ENCODE assay signal across 13 cellular contexts in the genomic region with DNA sequence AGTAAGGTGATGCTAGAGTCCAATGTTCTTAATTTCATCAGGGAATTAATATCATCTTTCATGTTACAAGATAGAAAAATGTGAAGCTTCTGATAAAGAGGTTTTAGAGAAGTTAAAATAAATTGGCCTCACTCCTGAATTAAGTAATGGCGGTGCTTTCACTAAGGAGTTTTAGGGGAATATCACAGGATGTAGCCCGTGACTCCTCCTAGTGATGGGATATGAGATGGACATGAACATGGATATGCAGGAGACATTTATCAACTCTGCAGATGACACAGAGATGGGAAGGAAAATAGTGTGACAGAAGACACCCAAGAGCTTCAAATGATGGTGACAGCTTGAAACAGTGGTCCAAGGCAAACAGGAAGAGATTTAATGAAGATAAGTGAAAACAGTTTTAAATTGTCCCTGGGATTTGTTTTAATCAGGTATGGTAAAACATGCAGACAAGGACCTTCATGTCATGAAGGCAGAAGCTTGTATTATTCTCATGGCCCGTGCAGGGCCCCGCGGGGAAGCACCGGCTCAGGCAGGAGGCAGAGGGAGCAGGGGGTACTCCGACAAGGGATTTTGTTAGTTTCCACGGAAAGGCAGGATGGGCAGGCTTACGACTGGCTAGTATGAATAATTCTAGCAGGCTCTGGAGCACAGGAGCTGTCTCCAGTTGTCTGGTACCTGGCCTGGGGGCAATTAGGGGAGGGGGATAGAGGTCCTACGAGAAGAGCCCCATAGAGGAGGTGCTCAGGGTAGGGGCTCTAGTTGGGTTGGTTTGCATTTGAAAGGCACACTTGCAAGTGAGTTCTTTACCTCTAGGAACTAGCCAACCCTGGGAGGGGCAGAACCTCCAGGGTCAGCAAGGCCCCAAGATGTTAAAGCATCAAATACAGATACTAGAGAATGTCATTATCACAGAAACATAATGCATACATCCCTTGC. TPM values are rescaled to one million over a fixed set of nuclear protein-coding genes. Genes with fewer than 3 reads are reported as not detected.
DNase-seq lines count a peak whose midpoint lies in the region; ATAC-seq, FAIRE-seq and TF ChIP-seq lines count a peak whose summit lies in the region.
"Had no signal": no experiment of that assay in that cellular context is flagged by ENCODE, and none has a peak within 500 bp of the region (broad histone marks: within the 10 kb centered on the region; RNA-seq: fewer than 3 reads in every experiment).

No MANE protein-coding gene starts in this region.

- 81% methylated on average over 10 of the region's 10 CpGs for WGBS in right cardiac atrium

- ATAC-seq in right cardiac atrium (no peak), HG02973 (IDR thresholded peaks at IDR 0.05; ENCODE audit: unreplicated experiment) (no peak), HG02798 (IDR thresholded peaks at IDR 0.05; ENCODE audit: poor library complexity, unreplicated experiment) (no peak)

- H3K4me3 Mint-ChIP-seq in glutamatergic neuron (ENCODE audit: unreplicated experiment): no peak overlapping the region
- H3K4me3 Mint-ChIP-seq: T-helper 1 cell treated with Interleukin-12 subunit alpha and Interleukin-12 subunit beta and Interleukin-4 antibody, amounts not matched to agents 30 μg/mL and 1 μg/mL, for 36 hours had no signal

- peak; percentile 41 for DNase-seq in A673 (ENCODE audit: low spot score)
- peak; percentile 31 for DNase-seq in HTR-8/SVneo (ENCODE audit: insufficient read length, low spot score)
- DNase-seq in glutamatergic neuron: no peak
- no peak for DNase-seq in right cardiac atrium
- no peak for DNase-seq in globus pallidus (ENCODE audit: low spot score)
- DNase-seq: C1 segment of cervical spinal cord; occipital lobe; stimulated activated CD4-positive, alpha-beta T cell treated with anti-CD3 and anti-CD28 coated beads, Interleukin-4, amount 100 ng/mL, for 24 hours had no signal

- POLR2A ChIA-PET in A673 (lab: Charles Lee; ENCODE audit: low non-redundant PET): no interaction called here

- no TSS peak for BruUV-seq in A673 (replicated peaks; lab: Mats Ljungman, UMichigan)

- H3K36me3 ChIP-seq in A673 (ENCODE audit: insufficient read depth, low read length, poor library complexity, severe bottlenecking): no peaks in the 10 kb centered on the region
- H3K36me3 ChIP-seq: HAP-1 had no signal

- H3K36me3 Mint-ChIP-seq in glutamatergic neuron (ENCODE audit: unreplicated experiment): peaks cover 14% of the 10 kb centered on the region

- H3K4me1 ChIP-seq in A673 (ENCODE audit: insufficient read depth, low read length, poor library complexity, severe bottlenecking): no peaks in the 10 kb centered on the region
- no peaks in the 10 kb centered on the region for H3K4me1 ChIP-seq in right cardiac atrium (ENCODE audit: control insufficient read depth, insufficient read depth, low read length)
- H3K4me1 ChIP-seq: HAP-1 had no signal

- intact Hi-C loops in A673 (cut with micrococcal nuclease; ENCODE audit: unreplicated experiment): no loop called here
- intact Hi-C loops in right cardiac atrium (cut with DNase I): no loop called here

- no peak for FAIRE-seq in HTR-8/SVneo (lab: Jason Lieb, UNC)

- TF ChIP-seq CTCF in A673 (conservative IDR thresholded peaks at IDR 0.05; ENCODE audit: low read depth, low read length) (peak; percentile 34; the same call in 1 of the 2 replicates), VCaP (conservative IDR thresholded peaks at IDR 0.05) (peak; percentile 58), glutamatergic neuron (IDR thresholded peaks at IDR 0.05; ENCODE audit: partially characterized antibody, unreplicated experiment) (peak; percentile 33)

- H3K4me3 ChIP-seq in A673 (ENCODE audit: low read depth, low read length, poor library complexity, severe bottlenecking) (no peak overlapping the region), right cardiac atrium (ENCODE audit: low read length) (no peak overlapping the region)
- H3K4me3 ChIP-seq: HAP-1 had no signal

- H3K27me3 ChIP-seq in A673 (replicated peaks; ENCODE audit: insufficient read depth, low read depth, low read length, poor library complexity): no peaks in the 10 kb centered on the region
- no peaks in the 10 kb centered on the region for H3K27me3 ChIP-seq in right cardiac atrium (ENCODE audit: control insufficient read depth, insufficient read depth)

- H3K4me1 Mint-ChIP-seq in glutamatergic neuron (ENCODE audit: low read depth, unreplicated experiment): no peaks in the 10 kb centered on the region

- H3K27ac ChIP-seq in A673 (ENCODE audit: low read depth, low read length, poor library complexity, severe bottlenecking) (no peak overlapping the region), VCaP (no peak overlapping the region), right cardiac atrium (ENCODE audit: low read length) (no peak overlapping the region)

- CTCF ChIA-PET in A673 (lab: Charles Lee): no interaction called here

- H3K9me3 Mint-ChIP-seq in glutamatergic neuron (ENCODE audit: unreplicated experiment): peaks cover 6% of the 10 kb centered on the region
- H3K9me3 Mint-ChIP-seq: T-helper 1 cell treated with Interleukin-12 subunit alpha and Interleukin-12 subunit beta and Interleukin-4 antibody, amounts not matched to agents 30 μg/mL and 1 μg/mL, for 36 hours had no signal

- H3K9me3 ChIP-seq in A673 (ENCODE audit: low read depth, low read length, poor library complexity, severe bottlenecking) (peaks cover 5% of the 10 kb centered on the region), right cardiac atrium (ENCODE audit: control insufficient read depth, low read length) (no peaks in the 10 kb centered on the region)
- H3K9me3 ChIP-seq: HAP-1 had no signal

- H3K27me3 Mint-ChIP-seq in glutamatergic neuron (ENCODE audit: unreplicated experiment): peaks cover 4% of the 10 kb centered on the region

- no peak overlapping the region for H3K27ac Mint-ChIP-seq in glutamatergic neuron (ENCODE audit: unreplicated experiment)
- H3K27ac Mint-ChIP-seq: T-helper 1 cell treated with Interleukin-12 subunit alpha and Interleukin-12 subunit beta and Interleukin-4 antibody, amounts not matched to agents 30 μg/mL and 1 μg/mL, for 36 hours had no signal

RNA-seq across cellular contexts. Expression of a gene that starts 38.7 kb away (rescaled TPM):
- total RNA-seq in A673 (2021): 177 and 181 TPM in 2 replicates
- total RNA-seq in glutamatergic neuron (ENCODE audit: unreplicated experiment): 233 TPM
- 10 to 100 TPM; 18.2 to 27.6 (median 23.6) TPM for total RNA-seq in right cardiac atrium
- 8.3 TPM for polyA plus RNA-seq in right cardiac atrium

Comparison
In these comparisons a context has a peak if more than half of its experiments do, and no peak if none do; other contexts are left out.
1. DNase-seq: peak in A673 (single experiment) and HTR-8/SVneo (single experiment); none in glutamatergic neuron (single experiment), right cardiac atrium (0 of 3) and globus pallidus (single experiment).
2. Peak in every context shown above with its lines, with median percentiles within 50 percentile points of each other: CTCF ChIP-seq.